ENCODE assay signal across 14 cellular contexts in the genomic region with DNA sequence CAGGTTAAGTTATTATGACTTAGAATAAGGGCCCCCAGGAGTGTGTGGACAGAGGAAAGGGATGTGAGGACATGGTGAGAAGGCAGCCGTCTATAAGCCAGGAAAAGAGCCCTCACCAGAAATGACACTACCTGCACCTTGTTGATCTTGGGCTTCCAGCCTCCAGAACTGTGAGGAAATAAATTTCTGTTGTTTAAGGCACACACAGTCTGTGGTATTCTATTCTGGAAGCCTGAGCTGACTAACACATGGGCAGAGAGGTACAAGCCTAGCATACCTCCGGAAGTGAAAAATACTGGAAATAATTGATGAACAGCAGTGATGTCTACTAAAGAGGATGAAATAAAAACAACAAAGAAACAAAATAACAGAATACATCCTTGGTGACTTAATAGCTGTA. TPM values are rescaled to one million over a fixed set of nuclear protein-coding genes. Genes with fewer than 3 reads are reported as not detected.
DNase-seq lines count a peak whose midpoint lies in the region; TF ChIP-seq lines count a peak whose summit lies in the region.
"Had no signal": no experiment of that assay in that cellular context is flagged by ENCODE, and none has a peak within 500 bp of the region (broad histone marks: within the 10 kb centered on the region; RNA-seq: fewer than 3 reads in every experiment).

No MANE protein-coding gene starts in this region.

- 78 to 85% (median 81%) methylated on average over 2 of the region's 2 CpGs for WGBS in adrenal gland, 4 donors

- H3K9me3 ChIP-seq in adrenal gland (replicated peaks in 1 of 3): no peaks in the 10 kb centered on the region
- H3K9me3 ChIP-seq: BLaER1 had no signal

- no peaks in the 10 kb centered on the region for H3K4me1 ChIP-seq in adrenal gland (replicated peaks in 1 of 2)
- H3K4me1 ChIP-seq: BLaER1 had no signal

- no peak for TF ChIP-seq POLR2A in adrenal gland (IDR thresholded peaks at IDR 0.05)

- DNase-seq in M059J (ENCODE audit: low read depth) (peak; percentile 71), RPMI7951 (ENCODE audit: low read depth) (peak; percentile 38), islet precursor cell (peak; percentile 12), renal cortical epithelial cell (ENCODE audit: low read depth) (peak; percentile 59), adrenal gland (no peak), H7 (no peak), T1000 (lab: John Stamatoyannopoulos, UW) (no peak)
- DNase-seq: 8988T; CD4-positive, alpha-beta memory T cell; DMS79 treated with DMSO at 0.1 percent for 48 hours; GF-D8; GOT3; H9 had no signal

- H3K4me3 ChIP-seq in adrenal gland (no peak overlapping the region), H7 (ENCODE audit: insufficient read depth, low read depth, low read length) (no peak overlapping the region)
- H3K4me3 ChIP-seq: BLaER1 had no signal

- H3K27me3 ChIP-seq in adrenal gland (no peaks in the 10 kb centered on the region), H7 (ENCODE audit: control insufficient read depth, insufficient read depth, low read length) (no peaks in the 10 kb centered on the region; the same call in 1 of the 2 replicates)
- H3K27me3 ChIP-seq: BLaER1 had no signal

- intact Hi-C loops in adrenal gland (cut with DNase I): no loop called here

- no peak overlapping the region for H3K27ac ChIP-seq in adrenal gland
- H3K27ac ChIP-seq: BLaER1 had no signal

- TF ChIP-seq CTCF in adrenal gland (IDR thresholded peaks at IDR 0.05): no peak

- no peaks in the 10 kb centered on the region for H3K36me3 ChIP-seq in adrenal gland (replicated peaks in 1 of 2)
- no peaks in the 10 kb centered on the region for H3K36me3 ChIP-seq in H7 (replicated peaks; ENCODE audit: control insufficient read depth, insufficient read depth, low read length)
- H3K36me3 ChIP-seq: BLaER1 had no signal

RNA-seq across cellular contexts. Expression of a gene that starts 46.1 kb away (rescaled TPM):
- total RNA-seq in M059J (2014; rRNA removed; shearing (Covaris generic)): 0.10 and 0.20 TPM in 2 replicates
- total RNA-seq in RPMI7951 (2014; rRNA removed; shearing (Covaris generic)): 44.9 and 51.7 TPM in 2 replicates
- total RNA-seq in renal cortical epithelial cell: 48.8 and 73.8 TPM in 2 replicates
- 100 to 1,000 TPM in 2 of 8 donors, 10 to 100 TPM in 6; 63.9 to 158 (median 77.6) TPM for total RNA-seq in adrenal gland
- polyA plus RNA-seq in adrenal gland: 10 to 100 TPM; 33.5 to 52.0 (median 45.3) TPM
- total RNA-seq in H7 (2014; rRNA removed; shearing (Covaris generic)): 92.9 and 110 TPM in 2 replicates

Comparison
In these comparisons a context has a peak if more than half of its experiments do, and no peak if none do; other contexts are left out.
1. DNase-seq: peak in M059J (single experiment), RPMI7951 (single experiment), islet precursor cell (single experiment) and renal cortical epithelial cell (single experiment); none in adrenal gland (0 of 7), H7 (single experiment) and T1000 (single experiment).
2. RNA of a gene that starts 46.1 kb away (total RNA-seq): 92.9 to 110 TPM in H7, 63.9 to 158 TPM in adrenal gland, 48.8 to 73.8 TPM in renal cortical epithelial cell and 44.9 to 51.7 TPM in RPMI7951; 0.10 to 0.20 TPM in M059J; every median in the first group is over 10 times any median in the second.